In genomic region chr5:9020996-9021395, GRCh38 we compare ENCODE assay signal across 30 cellular contexts.
"Had no signal": no experiment of that assay in that cellular context is flagged by ENCODE, and none has a peak within 500 bp of the region (broad histone marks: within the 10 kb centered on the region; RNA-seq: fewer than 3 reads in every experiment).

No MANE protein-coding gene starts in this region.

- H3K4me3 ChIP-seq: body of pancreas, breast epithelium had no signal

- H3K27me3 ChIP-seq: body of pancreas, brain microvascular endothelial cell, breast epithelium had no signal

- H3K4me1 ChIP-seq: body of pancreas, breast epithelium had no signal

- DNase-seq: activated CD4-positive, alpha-beta memory T cell treated with anti-CD3 and anti-CD28 coated beads, Interleukin-2, amount 10 ng/mL, durations not matched to agents 7 days and 5 days; activated CD4-positive, alpha-beta T cell treated with anti-CD3 and anti-CD28 coated beads for 1 hour; activated CD4-positive, alpha-beta T cell treated with anti-CD3 and anti-CD28 coated beads for 36 hours; activated CD4-positive, alpha-beta T cell treated with anti-CD3 and anti-CD28 coated beads for 48 hours; activated CD4-positive, alpha-beta T cell treated with anti-CD3 and anti-CD28 coated beads, Interleukin-2, amount 10 ng/mL, durations not matched to agents 7 days and 5 days; activated CD4-positive, alpha-beta T cell treated with anti-CD3 and anti-CD28 coated beads, Interleukin-2, amount 50 U/mL, for 48 hours; activated CD4-positive, CD25-positive, alpha-beta regulatory T cell; activated CD8-positive, alpha-beta memory T cell treated with anti-CD3 and anti-CD28 coated beads for 24 hours; activated CD8-positive, alpha-beta memory T cell treated with anti-CD3 and anti-CD28 coated beads, Interleukin-2, amount 10 ng/mL, durations not matched to agents 7 days and 5 days; activated CD8-positive, alpha-beta memory T cell treated with anti-CD3 and anti-CD28 coated beads, Interleukin-2, amount 50 U/mL, for 48 hours; activated CD8-positive, alpha-beta T cell treated with anti-CD3 and anti-CD28 coated beads, Interleukin-2, amount 10 ng/mL, durations not matched to agents 7 days and 5 days; activated effector memory CD4-positive, alpha-beta T cell treated with anti-CD3 and anti-CD28 coated beads, Interleukin-2, amount 50 U/mL, for 16 hours; activated naive CD4-positive, alpha-beta T cell treated with anti-CD3 and anti-CD28 coated beads, Interleukin-2, amount 10 ng/mL, durations not matched to agents 7 days and 5 days; activated naive CD4-positive, alpha-beta T cell treated with Interleukin-2 at 50 U/mL for 16 hours; activated naive CD8-positive, alpha-beta T cell treated with anti-CD3 and anti-CD28 coated beads, Interleukin-2, amount 10 ng/mL, durations not matched to agents 7 days and 5 days; activated naive CD8-positive, alpha-beta T cell treated with anti-CD3 and anti-CD28 coated beads, Interleukin-2, amount 50 U/mL, for 24 hours; activated T-cell treated with anti-CD3 and anti-CD28 coated beads, Interleukin-2, amount 50 U/mL, for 1 hour; activated T-cell treated with anti-CD3 and anti-CD28 coated beads, Interleukin-2, amount 50 U/mL, for 4 hours; activated T-cell treated with anti-CD3 and anti-CD28 coated beads, Interleukin-2, amount 50 U/mL, for 72 hours; amniotic stem cell; aorta; body of pancreas; brain microvascular endothelial cell; central memory CD4-positive, alpha-beta T cell; SW 1271; T-helper 1 cell; T-helper 2 cell; T-helper 9 cell had no signal

- H3K36me3 ChIP-seq: brain microvascular endothelial cell, breast epithelium had no signal

- H3K27ac ChIP-seq: body of pancreas, brain microvascular endothelial cell, breast epithelium, VCaP had no signal
